ENCODE assay signal across 8 cellular contexts in genomic region chr15:92226020-92226612, GRCh38.
A peak's percentile ranks its signal among the peaks of the same experiment; 100 is the strongest.
DNase-seq lines count a peak whose midpoint lies in the region; ATAC-seq and TF ChIP-seq lines count a peak whose summit lies in the region.

No MANE protein-coding gene starts in this region.

- ATAC-seq in GM18858 (IDR thresholded peaks at IDR 0.05; ENCODE audit: unreplicated experiment): no peak
- ATAC-seq in GM18870 (IDR thresholded peaks at IDR 0.05; ENCODE audit: unreplicated experiment): no peak
- no peak for ATAC-seq in GM19467 (IDR thresholded peaks at IDR 0.05; ENCODE audit: unreplicated experiment)

- H3K27ac ChIP-seq in adrenal gland: no peak overlapping the region
- H3K27ac ChIP-seq in neuronal stem cell (replicated peaks; ENCODE audit: low read length): no peak overlapping the region

- no peak overlapping the region for H3K14ac ChIP-seq in neuronal stem cell (ENCODE audit: low read length)

- no peak overlapping the region for H4K8ac ChIP-seq in neuronal stem cell (ENCODE audit: low read depth, low read length)

- no peaks in the 10 kb centered on the region for H3K36me3 Mint-ChIP-seq in Caco-2 (ENCODE audit: insufficient read depth, unreplicated experiment)

- H3K4ac ChIP-seq in neuronal stem cell (ENCODE audit: low read length): no peak overlapping the region

- no peak overlapping the region for H3K4me3 Mint-ChIP-seq in Caco-2 (ENCODE audit: unreplicated experiment)

- H3K4me1 Mint-ChIP-seq in Caco-2 (ENCODE audit: low read depth, unreplicated experiment): no peaks in the 10 kb centered on the region

- no TSS peak for BruUV-seq in Caco-2 (replicated peaks; lab: Mats Ljungman, UMichigan)

- no peak overlapping the region for H3K18ac ChIP-seq in neuronal stem cell (ENCODE audit: low read length)

- no peaks in the 10 kb centered on the region for H3K36me3 ChIP-seq in Caco-2 (ENCODE audit: control insufficient read depth, insufficient read depth, low read length)
- H3K36me3 ChIP-seq in adrenal gland (replicated peaks in 1 of 2): no peaks in the 10 kb centered on the region
- no peaks in the 10 kb centered on the region for H3K36me3 ChIP-seq in kidney epithelial cell (ENCODE audit: control insufficient read depth, insufficient read depth, low read length)
- no peaks in the 10 kb centered on the region for H3K36me3 ChIP-seq in neuronal stem cell (replicated peaks in 1 of 2; ENCODE audit: control insufficient read depth in 2 of 2, insufficient read depth in 2 of 2, low read length in 2 of 2)

- H3K23ac ChIP-seq in neuronal stem cell (ENCODE audit: low read depth, low read length, poor library complexity): no peak overlapping the region

- DNase-seq in Caco-2: peak in 1 of 2 experiments; percentile 42
- peak; percentile 24 for DNase-seq in HEK293T (ENCODE audit: extremely low spot score)
- peak in 6 of 7 donors; percentile 22 to 53 (median 26) for DNase-seq in adrenal gland
- no peak for DNase-seq in kidney epithelial cell (ENCODE audit: low read depth)
- no peak for DNase-seq in neuronal stem cell (ENCODE audit: low spot score)

- H3K9ac ChIP-seq in neuronal stem cell (ENCODE audit: low read depth, low read length, poor library complexity): no peak overlapping the region

- no peak for TF ChIP-seq POLR2A in adrenal gland (IDR thresholded peaks at IDR 0.05)

- H3K27ac Mint-ChIP-seq in Caco-2 (ENCODE audit: unreplicated experiment): no peak overlapping the region

- H2BK12ac ChIP-seq in neuronal stem cell (ENCODE audit: low read length): no peak overlapping the region

- H3K27me3 Mint-ChIP-seq in Caco-2 (ENCODE audit: insufficient read depth, unreplicated experiment): peaks cover 11% of the 10 kb centered on the region

- CTCF ChIA-PET in Caco-2 (lab: Charles Lee) (interaction anchor here (0.6 to 1.6 kb wide), 2 partner anchors 129 to 852 kb away, joined by 3 to 5 read pairs; no protein-coding TSS in a partner anchor), HEK293T (lab: Yijun Ruan, JAX) (no interaction called here)

- H3K4me3 ChIP-seq in Caco-2 (ENCODE audit: low read depth, low read length) (no peak overlapping the region), adrenal gland (no peak overlapping the region), kidney epithelial cell (ENCODE audit: low read depth, low read length) (no peak overlapping the region), neuronal stem cell (ENCODE audit: low read length in 2 of 2) (no peak overlapping the region)

- WGBS in adrenal gland, 4 donors: 36 to 52% (median 48%) methylated on average over 5 to 6 of the region's 6 CpGs
- no CpG with 5 or more reads among the region's 6 CpGs for WGBS in neuronal stem cell (ENCODE audit: extremely low coverage in 2 of 2, insufficient read length in 2 of 2, insufficient replicate concordance in 1 of 2), 2 donors

- no peaks in the 10 kb centered on the region for H3K79me1 ChIP-seq in neuronal stem cell (ENCODE audit: low read depth, low read length)

- H3K4me1 ChIP-seq in Caco-2 (no peaks in the 10 kb centered on the region), adrenal gland (replicated peaks in 1 of 2) (no peaks in the 10 kb centered on the region), neuronal stem cell (ENCODE audit: control insufficient read depth in 2 of 2, insufficient read depth in 1 of 2, low read depth in 1 of 2, low read length in 2 of 2) (no peaks in the 10 kb centered on the region)

- H3K9me3 ChIP-seq in Caco-2 (no peaks in the 10 kb centered on the region), adrenal gland (replicated peaks in 1 of 3) (no peaks in the 10 kb centered on the region), neuronal stem cell (replicated peaks in 1 of 2; ENCODE audit: control insufficient read depth in 2 of 2, insufficient read depth in 1 of 2, low read depth in 1 of 2, low read length in 2 of 2) (no peaks in the 10 kb centered on the region)

- TF ChIP-seq CTCF in Caco-2 (IDR thresholded peaks at IDR 0.05; ENCODE audit: insufficient read depth in 1 of 2, low read depth in 1 of 2, low read length in 1 of 2, severe bottlenecking in 1 of 2, unreplicated experiment in 1 of 2) (peak; percentile 65 to 66), adrenal gland (IDR thresholded peaks at IDR 0.05) (peak; percentile 22 to 57 (median 54)), kidney epithelial cell (IDR thresholded peaks at IDR 0.05; ENCODE audit: insufficient read depth, low read length, poor library complexity, severe bottlenecking) (peak; percentile 44)

- no peaks in the 10 kb centered on the region for H3K9me3 Mint-ChIP-seq in Caco-2 (ENCODE audit: unreplicated experiment)

- H3K27me3 ChIP-seq in Caco-2 (replicated peaks; ENCODE audit: control insufficient read depth, insufficient read depth, low read length) (no peaks in the 10 kb centered on the region), adrenal gland (no peaks in the 10 kb centered on the region), kidney epithelial cell (ENCODE audit: control insufficient read depth, insufficient read depth, low read length) (no peaks in the 10 kb centered on the region), neuronal stem cell (ENCODE audit: control insufficient read depth in 3 of 3, insufficient read depth in 3 of 3, low read depth in 1 of 3, low read length in 3 of 3) (no peaks in the 10 kb centered on the region)

- no peak overlapping the region for H2BK15ac ChIP-seq in neuronal stem cell (ENCODE audit: low read length)

- H2BK120ac ChIP-seq in neuronal stem cell (ENCODE audit: low read depth, low read length): no peak overlapping the region

- POLR2A ChIA-PET in Caco-2 (lab: Charles Lee) (no interaction called here), HEK293T (lab: Yijun Ruan, JAX) (no interaction called here)

- intact Hi-C loops in Caco-2 (cut with micrococcal nuclease; ENCODE audit: unreplicated experiment): loop anchor here (1.0 kb wide), 1 partner anchor 129 kb away; no protein-coding TSS in a partner anchor
- intact Hi-C loops in adrenal gland (cut with DNase I): loop anchor here in 1 of 2 donors (5.0 kb wide), 1 partner anchor 129 kb away; no protein-coding TSS in a partner anchor

- no peak overlapping the region for H2AK5ac ChIP-seq in neuronal stem cell (ENCODE audit: low read depth, low read length)

- no peak overlapping the region for H2AFZ ChIP-seq in neuronal stem cell (ENCODE audit: low read length)

- H3K4me2 ChIP-seq in neuronal stem cell (ENCODE audit: insufficient read depth, low read length, poor library complexity, severe bottlenecking): no peak overlapping the region

- H2BK5ac ChIP-seq in neuronal stem cell (ENCODE audit: low read length): no peak overlapping the region

- H4K91ac ChIP-seq in neuronal stem cell (ENCODE audit: low read depth, low read length, poor library complexity): no peak overlapping the region

TF ChIP-seq in HEK293T, 16 proteins besides CTCF, POLR2A, EP300 and RAD21:
- no peak for TF ChIP-seq FOXK2 (IDR thresholded peaks at IDR 0.05)
- TF ChIP-seq SUZ12 (IDR thresholded peaks at IDR 0.05): no peak
- TF ChIP-seq FOXM1 (IDR thresholded peaks at IDR 0.05; ENCODE audit: borderline replicate concordance): no peak
- no peak for TF ChIP-seq NFRKB (IDR thresholded peaks at IDR 0.05)
- TF ChIP-seq LEF1 (IDR thresholded peaks at IDR 0.05; ENCODE audit: borderline replicate concordance): no peak
- TF ChIP-seq SP1 (IDR thresholded peaks at IDR 0.05): no peak
- no peak for TF ChIP-seq PKNOX1 (IDR thresholded peaks at IDR 0.05)
- no peak for TF ChIP-seq ZNF384 (IDR thresholded peaks at IDR 0.05)
TF ChIP-seq in HEK293T: peak in this region for 0.

Comparison
In these comparisons a context has a peak if more than half of its experiments do, and no peak if none do; other contexts are left out.
1. DNase-seq: peak in HEK293T (single experiment) and adrenal gland (6 of 7); none in kidney epithelial cell (single experiment) and neuronal stem cell (single experiment).
2. Peak in every context shown above with its lines, with median percentiles within 50 percentile points of each other: CTCF ChIP-seq.